Comparison of ENCODE assay signal across 7 cellular contexts in genomic region chr11:73140213-73141030, GRCh38. TPM values are rescaled to one million over a fixed set of nuclear protein-coding genes. Genes with fewer than 3 reads are reported as not detected.
A peak's percentile ranks its signal among the peaks of the same experiment; 100 is the strongest.
DNase-seq lines count a peak whose midpoint lies in the region; TF ChIP-seq lines count a peak whose summit lies in the region.

No MANE protein-coding gene starts in this region.

- H3K4me3 Mint-ChIP-seq in activated naive CD4-positive, alpha-beta T cell treated with anti-CD3 and anti-CD28 coated beads, Interleukin-2, amount 10 ng/mL, durations not matched to agents 7 days and 5 days: peak overlapping the region; percentile 85

- DNase-seq in MG63 (peak; percentile 16), left ventricle myocardium inferior (peak; percentile 40), posterior cingulate gyrus (peak in 6 of 10 donors; percentile 26 to 88 (median 60)), DMS114 treated with DMSO at 0.1 percent for 48 hours (lab: John Stamatoyannopoulos, UW; ENCODE audit: unreplicated experiment) (no peak), COR-L47 (lab: John Stamatoyannopoulos, UW) (no peak)
- DNase-seq in activated naive CD4-positive, alpha-beta T cell treated with anti-CD3 and anti-CD28 coated beads, Interleukin-2, amount 10 ng/mL, durations not matched to agents 7 days and 5 days: peak; percentile 40

- peaks cover 4% of the 10 kb centered on the region for H3K27me3 Mint-ChIP-seq in activated naive CD4-positive, alpha-beta T cell treated with anti-CD3 and anti-CD28 coated beads, Interleukin-2, amount 10 ng/mL, durations not matched to agents 7 days and 5 days

- peaks cover 37% of the 10 kb centered on the region for H3K36me3 Mint-ChIP-seq in activated naive CD4-positive, alpha-beta T cell treated with anti-CD3 and anti-CD28 coated beads, Interleukin-2, amount 10 ng/mL, durations not matched to agents 7 days and 5 days

- no peaks in the 10 kb centered on the region for H3K9me3 ChIP-seq in MG63
- no peaks in the 10 kb centered on the region for H3K9me3 ChIP-seq in left ventricle myocardium inferior (replicated peaks)

- peak overlapping the region; percentile 85 for H3K4me3 ChIP-seq in GM08714 (ENCODE audit: low read length)
- peak overlapping the region; percentile 80 for H3K4me3 ChIP-seq in MG63
- H3K4me3 ChIP-seq in left ventricle myocardium inferior: peak overlapping the region; percentile 94

- H3K27ac Mint-ChIP-seq in activated naive CD4-positive, alpha-beta T cell treated with anti-CD3 and anti-CD28 coated beads, Interleukin-2, amount 10 ng/mL, durations not matched to agents 7 days and 5 days: peak overlapping the region; percentile 94

- intact Hi-C loops in left ventricle myocardium inferior (cut with micrococcal nuclease) (no loop called here), posterior cingulate gyrus (cut with DNase I) (loop anchor here (5.0 to 10.0 kb wide), 4 partner anchors 37 to 306 kb away; no protein-coding TSS in a partner anchor)

- H3K4me1 Mint-ChIP-seq in activated naive CD4-positive, alpha-beta T cell treated with anti-CD3 and anti-CD28 coated beads, Interleukin-2, amount 10 ng/mL, durations not matched to agents 7 days and 5 days: peaks cover 57% of the 10 kb centered on the region

- no peaks in the 10 kb centered on the region for H3K9me3 Mint-ChIP-seq in activated naive CD4-positive, alpha-beta T cell treated with anti-CD3 and anti-CD28 coated beads, Interleukin-2, amount 10 ng/mL, durations not matched to agents 7 days and 5 days

- H3K36me3 ChIP-seq in MG63 (peaks cover 9% of the 10 kb centered on the region), left ventricle myocardium inferior (peaks cover 14% of the 10 kb centered on the region)

- H3K27me3 ChIP-seq in MG63 (no peaks in the 10 kb centered on the region), left ventricle myocardium inferior (ENCODE audit: low read depth) (no peaks in the 10 kb centered on the region)

- H3K27ac ChIP-seq in left ventricle myocardium inferior (replicated peaks): peak overlapping the region; percentile 98

- peaks cover 80% of the 10 kb centered on the region for H3K4me1 ChIP-seq in left ventricle myocardium inferior

- CTCF ChIA-PET in activated naive CD4-positive, alpha-beta T cell treated with anti-CD3 and anti-CD28 coated beads, Interleukin-2, amount 10 ng/mL, durations not matched to agents 7 days and 5 days (lab: Charles Lee): interaction anchor here (1.6 to 3.9 kb wide), 3 partner anchors 37 to 309 kb away, joined by 4 to 61 read pairs (median 9); no protein-coding TSS in a partner anchor

- no peak for TF ChIP-seq CTCF in left ventricle myocardium inferior (IDR thresholded peaks at IDR 0.05; ENCODE audit: borderline replicate concordance)

RNA-seq across cellular contexts. Expression of gene FCHSD2, which starts 1.7 kb away (rescaled TPM):
- 8.2 and 18.1 TPM in 2 replicates for total RNA-seq in MG63 (2014; rRNA removed; shearing (Covaris generic); ENCODE audit: low replicate concordance)
- total RNA-seq in left ventricle myocardium inferior: 43.4 TPM

Comparison
In these comparisons a context has a peak if more than half of its experiments do, and no peak if none do; other contexts are left out.
1. DNase-seq: peak in MG63 (single experiment), activated naive CD4-positive, alpha-beta T cell treated with anti-CD3 and anti-CD28 coated beads, Interleukin-2, amount 10 ng/mL, durations not matched to agents 7 days and 5 days (single experiment), left ventricle myocardium inferior (single experiment) and posterior cingulate gyrus (6 of 10); none in DMS114 treated with DMSO at 0.1 percent for 48 hours (single experiment) and COR-L47 (single experiment).
2. Peak in every context shown above with its lines, with median percentiles within 50 percentile points of each other: H3K4me3 ChIP-seq.